18 cellular contexts compared by ENCODE assay signal in the genomic region with DNA sequence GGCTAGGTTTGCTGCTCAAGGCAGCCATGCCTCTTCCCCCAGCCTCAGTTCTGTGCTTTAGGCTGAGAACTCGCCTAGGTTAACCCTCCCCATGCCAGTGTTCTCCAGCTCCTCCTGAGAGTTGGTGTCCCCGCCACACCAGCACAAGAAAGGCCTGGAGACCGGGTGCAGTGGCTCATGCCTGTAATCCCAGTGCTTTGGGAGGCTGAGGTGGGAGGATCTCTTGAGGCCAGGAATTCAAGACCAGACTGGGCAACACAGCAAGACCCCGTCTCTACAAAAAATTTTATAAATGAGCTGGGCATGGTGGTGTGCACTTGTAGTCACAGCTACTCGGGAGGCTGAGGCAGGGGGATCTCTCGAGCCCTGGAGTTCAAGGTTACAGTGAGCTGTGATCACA. TPM values are rescaled to one million over a fixed set of nuclear protein-coding genes. Genes with fewer than 3 reads are reported as not detected.
DNase-seq lines count a peak whose midpoint lies in the region; ATAC-seq and TF ChIP-seq lines count a peak whose summit lies in the region.
"Had no signal": no experiment of that assay in that cellular context is flagged by ENCODE, and none has a peak within 500 bp of the region (broad histone marks: within the 10 kb centered on the region; RNA-seq: fewer than 3 reads in every experiment).

No MANE protein-coding gene starts in this region.

- TF ChIP-seq CTCF in activated CD8-positive, alpha-beta T cell treated with anti-CD3 and anti-CD28 coated beads for 36 hours (IDR thresholded peaks at IDR 0.05): no peak
- TF ChIP-seq CTCF in HEK293 (tag by site-specific recombination; IDR thresholded peaks at IDR 0.05) (no peak), right atrium auricular region (IDR thresholded peaks at IDR 0.05) (no peak), smooth muscle cell (IDR thresholded peaks at IDR 0.05; ENCODE audit: borderline replicate concordance, insufficient read depth, poor library complexity, severe bottlenecking) (no peak)

- H3K36me3 Mint-ChIP-seq in activated CD8-positive, alpha-beta T cell treated with anti-CD3 and anti-CD28 coated beads, Interleukin-2, amount 10 ng/mL, durations not matched to agents 7 days and 5 days (ENCODE audit: low read depth): peaks cover 43% of the 10 kb centered on the region
- peaks cover 39% of the 10 kb centered on the region for H3K36me3 Mint-ChIP-seq in activated CD8-positive, alpha-beta T cell treated with anti-CD3 and anti-CD28 coated beads for 36 hours (ENCODE audit: low read depth)
- peaks cover 6 to 17% (median 13%) of the 10 kb centered on the region in 3 donors for H3K36me3 Mint-ChIP-seq in immature natural killer cell
- H3K36me3 Mint-ChIP-seq in stimulated activated effector memory CD8-positive, alpha-beta T cell treated with anti-CD3 and anti-CD28 coated beads, Interleukin-12 subunit alpha, Interleukin-12 subunit beta, amount 100 ng/mL, for 72 hours: peaks cover 34% of the 10 kb centered on the region

- H3K4me3 ChIP-seq in HEK293 (ENCODE audit: low read depth, low read length): no peak overlapping the region
- no peak overlapping the region for H3K4me3 ChIP-seq in right atrium auricular region
- H3K4me3 ChIP-seq in smooth muscle cell: no peak overlapping the region
- H3K4me3 ChIP-seq: MG63, PC-9 had no signal

- intact Hi-C loops in activated CD8-positive, alpha-beta T cell treated with anti-CD3 and anti-CD28 coated beads for 36 hours (cut with micrococcal nuclease): no loop called here

- H3K27me3 ChIP-seq in right atrium auricular region (no peaks in the 10 kb centered on the region), smooth muscle cell (ENCODE audit: low read depth) (no peaks in the 10 kb centered on the region)
- H3K27me3 ChIP-seq: MG63 had no signal

- H3F3A ChIP-seq in smooth muscle cell (ENCODE audit: low read depth): no peaks in the 10 kb centered on the region

- H3K4me1 ChIP-seq in HEK293 (ENCODE audit: control insufficient read depth, insufficient read depth, low read length): no peaks in the 10 kb centered on the region
- no peaks in the 10 kb centered on the region for H3K4me1 ChIP-seq in right atrium auricular region
- H3K4me1 ChIP-seq in smooth muscle cell (ENCODE audit: low read depth): no peaks in the 10 kb centered on the region

- peaks cover 7% of the 10 kb centered on the region for H4K20me1 ChIP-seq in smooth muscle cell (ENCODE audit: low read depth)

- no peak overlapping the region for H3K4me2 ChIP-seq in smooth muscle cell
- H3K4me2 ChIP-seq: PC-9 had no signal

- H3K4me3 Mint-ChIP-seq in activated CD8-positive, alpha-beta T cell treated with anti-CD3 and anti-CD28 coated beads, Interleukin-2, amount 10 ng/mL, durations not matched to agents 7 days and 5 days: no peak overlapping the region
- no peak overlapping the region for H3K4me3 Mint-ChIP-seq in activated CD8-positive, alpha-beta T cell treated with anti-CD3 and anti-CD28 coated beads for 36 hours
- peak overlapping the region in 3 of 5 donors; percentile 23 to 61 (median 61) for H3K4me3 Mint-ChIP-seq in immature natural killer cell
- peak overlapping the region; percentile 5 for H3K4me3 Mint-ChIP-seq in stimulated activated effector memory CD8-positive, alpha-beta T cell treated with anti-CD3 and anti-CD28 coated beads, Interleukin-12 subunit alpha, Interleukin-12 subunit beta, amount 100 ng/mL, for 72 hours

- 94% methylated on average over 6 of the region's 6 CpGs for WGBS in smooth muscle cell (ENCODE audit: low lambda C conversion rate)

- H3K36me3 ChIP-seq in HEK293 (ENCODE audit: control insufficient read depth in 2 of 2, insufficient read depth in 1 of 2, low read length in 2 of 2) (no peaks in the 10 kb centered on the region), right atrium auricular region (no peaks in the 10 kb centered on the region), smooth muscle cell (ENCODE audit: low read depth) (no peaks in the 10 kb centered on the region)
- H3K36me3 ChIP-seq: MG63 had no signal

- no peak overlapping the region for H3K9ac ChIP-seq in smooth muscle cell (ENCODE audit: low read depth)

- peaks cover 89% of the 10 kb centered on the region for H3K4me1 Mint-ChIP-seq in activated CD8-positive, alpha-beta T cell treated with anti-CD3 and anti-CD28 coated beads, Interleukin-2, amount 10 ng/mL, durations not matched to agents 7 days and 5 days (ENCODE audit: low read depth)
- H3K4me1 Mint-ChIP-seq in activated CD8-positive, alpha-beta T cell treated with anti-CD3 and anti-CD28 coated beads for 36 hours (ENCODE audit: low read depth): peaks cover 70% of the 10 kb centered on the region
- peaks cover 96 to 100% of the 10 kb centered on the region in 2 donors for H3K4me1 Mint-ChIP-seq in immature natural killer cell
- peaks cover 81% of the 10 kb centered on the region for H3K4me1 Mint-ChIP-seq in stimulated activated effector memory CD8-positive, alpha-beta T cell treated with anti-CD3 and anti-CD28 coated beads, Interleukin-12 subunit alpha, Interleukin-12 subunit beta, amount 100 ng/mL, for 72 hours

- no peak overlapping the region for H3K27ac ChIP-seq in HEK293 (ENCODE audit: extremely low read depth, low read depth, low read length)
- H3K27ac ChIP-seq in right atrium auricular region: no peak overlapping the region
- no peak overlapping the region for H3K27ac ChIP-seq in smooth muscle cell (ENCODE audit: low read depth)
- H3K27ac ChIP-seq: 22Rv1, C4-2B, PC-9 had no signal

- CTCF ChIA-PET in activated CD8-positive, alpha-beta T cell treated with anti-CD3 and anti-CD28 coated beads, Interleukin-2, amount 10 ng/mL, durations not matched to agents 7 days and 5 days (lab: Charles Lee): interaction anchor here (1.1 to 1.6 kb wide), 3 partner anchors 8 to 35 kb away, joined by 3 to 6 read pairs (median 4); no protein-coding TSS in a partner anchor
- CTCF ChIA-PET in activated CD8-positive, alpha-beta T cell treated with anti-CD3 and anti-CD28 coated beads for 36 hours (lab: Charles Lee): interaction anchor here (1.0 to 2.0 kb wide), 4 partner anchors 20 to 158 kb away, joined by 3 to 6 read pairs (median 4); no protein-coding TSS in a partner anchor
- CTCF ChIA-PET in HEK293 (lab: Yijun Ruan, JAX): interaction anchor here (0.6 kb wide), 1 partner anchor 19 kb away, joined by 3 read pairs; no protein-coding TSS in a partner anchor

- no peaks in the 10 kb centered on the region for H3K79me2 ChIP-seq in smooth muscle cell (ENCODE audit: low read depth)

- POLR2A ChIA-PET in activated CD8-positive, alpha-beta T cell treated with anti-CD3 and anti-CD28 coated beads, Interleukin-2, amount 10 ng/mL, durations not matched to agents 7 days and 5 days (lab: Charles Lee): interaction anchor here (0.6 to 1.2 kb wide), 5 partner anchors 9 to 20 kb away, joined by 3 to 5 read pairs (median 4); no protein-coding TSS in a partner anchor
- POLR2A ChIA-PET in activated CD8-positive, alpha-beta T cell treated with anti-CD3 and anti-CD28 coated beads for 36 hours (lab: Charles Lee): interaction anchor here (0.9 to 3.3 kb wide), 4 partner anchors 8 to 11 kb away, joined by 3 to 31 read pairs (median 5); partner anchors contain the start of gene RIN3
- POLR2A ChIA-PET in HEK293 (lab: Yijun Ruan, JAX): no interaction called here

- H3K9me3 Mint-ChIP-seq in activated CD8-positive, alpha-beta T cell treated with anti-CD3 and anti-CD28 coated beads, Interleukin-2, amount 10 ng/mL, durations not matched to agents 7 days and 5 days (ENCODE audit: insufficient read depth): no peaks in the 10 kb centered on the region
- peaks cover 7% of the 10 kb centered on the region for H3K9me3 Mint-ChIP-seq in activated CD8-positive, alpha-beta T cell treated with anti-CD3 and anti-CD28 coated beads for 36 hours
- H3K9me3 Mint-ChIP-seq in immature natural killer cell: no peaks in the 10 kb centered on the region
- peaks cover 5% of the 10 kb centered on the region for H3K9me3 Mint-ChIP-seq in stimulated activated effector memory CD8-positive, alpha-beta T cell treated with anti-CD3 and anti-CD28 coated beads, Interleukin-12 subunit alpha, Interleukin-12 subunit beta, amount 100 ng/mL, for 72 hours

- peak overlapping the region; percentile 51 for H3K27ac Mint-ChIP-seq in activated CD8-positive, alpha-beta T cell treated with anti-CD3 and anti-CD28 coated beads, Interleukin-2, amount 10 ng/mL, durations not matched to agents 7 days and 5 days
- no peak overlapping the region for H3K27ac Mint-ChIP-seq in activated CD8-positive, alpha-beta T cell treated with anti-CD3 and anti-CD28 coated beads for 36 hours
- H3K27ac Mint-ChIP-seq in immature natural killer cell: peak overlapping the region; percentile 92 to 100 (median 98)
- peak overlapping the region; percentile 97 for H3K27ac Mint-ChIP-seq in stimulated activated effector memory CD8-positive, alpha-beta T cell treated with anti-CD3 and anti-CD28 coated beads, Interleukin-12 subunit alpha, Interleukin-12 subunit beta, amount 100 ng/mL, for 72 hours

- no peak overlapping the region for H2AFZ ChIP-seq in smooth muscle cell (ENCODE audit: low read depth)
- H2AFZ ChIP-seq: PC-9 had no signal

- DNase-seq in activated CD8-positive, alpha-beta T cell treated with anti-CD3 and anti-CD28 coated beads, Interleukin-2, amount 10 ng/mL, durations not matched to agents 7 days and 5 days: no peak
- DNase-seq in activated CD8-positive, alpha-beta T cell treated with anti-CD3 and anti-CD28 coated beads for 36 hours: no peak
- DNase-seq in immature natural killer cell (no peak), right atrium auricular region (ENCODE audit: low spot score) (no peak), GF-D8 (lab: John Stamatoyannopoulos, UW) (no peak), smooth muscle cell (lab: John Stamatoyannopoulos, UW; ENCODE audit: unreplicated experiment) (no peak)
- no peak for DNase-seq in stimulated activated effector memory CD8-positive, alpha-beta T cell treated with anti-CD3 and anti-CD28 coated beads, Interleukin-12 subunit alpha, Interleukin-12 subunit beta, amount 100 ng/mL, for 72 hours (ENCODE audit: low spot score in 2 of 2)
- DNase-seq: DMS79, MG63, NCI-H1105 treated with DMSO at 0.1 percent for 48 hours, NCI-H187, NCI-H446, NCI-H748 treated with DMSO at 0.1 percent for 48 hours, PC-9 had no signal

- no peak for ATAC-seq in activated CD8-positive, alpha-beta T cell treated with anti-CD3 and anti-CD28 coated beads, Interleukin-2, amount 10 ng/mL, durations not matched to agents 7 days and 5 days
- no peak for ATAC-seq in activated CD8-positive, alpha-beta T cell treated with anti-CD3 and anti-CD28 coated beads for 36 hours
- ATAC-seq in stimulated activated effector memory CD8-positive, alpha-beta T cell treated with anti-CD3 and anti-CD28 coated beads, Interleukin-12 subunit alpha, Interleukin-12 subunit beta, amount 100 ng/mL, for 72 hours: no peak
- ATAC-seq: HCT116 had no signal

- H3K9me3 ChIP-seq in HEK293 (ENCODE audit: control insufficient read depth, insufficient read depth, low read depth, low read length): no peaks in the 10 kb centered on the region
- H3K9me3 ChIP-seq in right atrium auricular region: no peaks in the 10 kb centered on the region
- no peaks in the 10 kb centered on the region for H3K9me3 ChIP-seq in smooth muscle cell (replicated peaks; ENCODE audit: low read depth)
- H3K9me3 ChIP-seq: MG63 had no signal

- H3K27me3 Mint-ChIP-seq in activated CD8-positive, alpha-beta T cell treated with anti-CD3 and anti-CD28 coated beads, Interleukin-2, amount 10 ng/mL, durations not matched to agents 7 days and 5 days (ENCODE audit: low read depth): no peaks in the 10 kb centered on the region
- no peaks in the 10 kb centered on the region for H3K27me3 Mint-ChIP-seq in activated CD8-positive, alpha-beta T cell treated with anti-CD3 and anti-CD28 coated beads for 36 hours
- H3K27me3 Mint-ChIP-seq in immature natural killer cell (ENCODE audit: low read depth in 3 of 3): peaks cover 3 to 21% (median 4%) of the 10 kb centered on the region in 3 donors

RNA-seq across cellular contexts. Expression of gene RIN3, which starts 10.2 kb away (rescaled TPM):
- 10 to 100 TPM; 85.6 to 89.0 TPM for total RNA-seq in activated CD8-positive, alpha-beta T cell treated with anti-CD3 and anti-CD28 coated beads, Interleukin-2, amount 10 ng/mL, durations not matched to agents 7 days and 5 days
- 10 to 100 TPM; 61.3 to 62.4 TPM for total RNA-seq in activated CD8-positive, alpha-beta T cell treated with anti-CD3 and anti-CD28 coated beads for 36 hours
- polyA plus RNA-seq in immature natural killer cell (100 to 1,000 TPM in 1 of 3 donors, 10 to 100 TPM in 2; 38.8 to 131 (median 60.1) TPM), smooth muscle cell (3.8 and 8.0 TPM in 2 replicates)
- total RNA-seq in right atrium auricular region (10 to 100 TPM in 1 of 2 donors, 1 to 10 TPM in 1; 6.6 to 11.8 TPM), smooth muscle cell (1.7 and 2.7 TPM in 2 replicates)

Comparison
In these comparisons a context has a peak if more than half of its experiments do, and no peak if none do; other contexts are left out.
1. H3K4me3 Mint-ChIP-seq: peak in immature natural killer cell (3 of 5) and stimulated activated effector memory CD8-positive, alpha-beta T cell treated with anti-CD3 and anti-CD28 coated beads, Interleukin-12 subunit alpha, Interleukin-12 subunit beta, amount 100 ng/mL, for 72 hours (single experiment); none in activated CD8-positive, alpha-beta T cell treated with anti-CD3 and anti-CD28 coated beads, Interleukin-2, amount 10 ng/mL, durations not matched to agents 7 days and 5 days (single experiment) and activated CD8-positive, alpha-beta T cell treated with anti-CD3 and anti-CD28 coated beads for 36 hours (single experiment).
2. RNA of gene RIN3, which starts 10.2 kb away (total RNA-seq): 85.6 to 89.0 TPM in activated CD8-positive, alpha-beta T cell treated with anti-CD3 and anti-CD28 coated beads, Interleukin-2, amount 10 ng/mL, durations not matched to agents 7 days and 5 days and 61.3 to 62.4 TPM in activated CD8-positive, alpha-beta T cell treated with anti-CD3 and anti-CD28 coated beads for 36 hours; 6.6 to 11.8 TPM in right atrium auricular region and 1.7 to 2.7 TPM in smooth muscle cell; every median in the first group is over 4 times any median in the second.